Comparison of ENCODE assay signal across 1 cellular context in genomic region chr10:5544216-5544805, GRCh38.
TF ChIP-seq lines count a peak whose summit lies in the region.

No MANE protein-coding gene starts in this region.

TF ChIP-seq in HepG2, 621 proteins besides CTCF, POLR2A, EP300 and RAD21:
- TF ChIP-seq TBX2 (CRISPR knock-in tag; IDR thresholded peaks at IDR 0.05; ENCODE audit: borderline replicate concordance) (no peak), ZNF891 (CRISPR knock-in tag; IDR thresholded peaks at IDR 0.05) (no peak), FOXO4 (CRISPR knock-in tag; conservative IDR thresholded peaks at IDR 0.05) (no peak), FIP1L1 (IDR thresholded peaks at IDR 0.05; ENCODE audit: borderline replicate concordance, insufficient read depth, low read depth, low read length) (no peak), MAFK (conservative IDR thresholded peaks at IDR 0.05 in 1 of 2, IDR thresholded peaks at IDR 0.05 in 1 of 2; ENCODE audit: low read length in 2 of 2) (no peak), ZNF180 (CRISPR knock-in tag; IDR thresholded peaks at IDR 0.05; ENCODE audit: borderline replicate concordance, low read depth) (no peak)
TF ChIP-seq in HepG2: peak in this region for 0.
